9 cellular contexts compared by ENCODE assay signal in genomic region chr12:124240493-124240892, GRCh38. TPM values are rescaled to one million over a fixed set of nuclear protein-coding genes. Genes with fewer than 3 reads are reported as not detected.
DNase-seq lines count a peak whose midpoint lies in the region; ATAC-seq and TF ChIP-seq lines count a peak whose summit lies in the region.
"Had no signal": no experiment of that assay in that cellular context is flagged by ENCODE, and none has a peak within 500 bp of the region (broad histone marks: within the 10 kb centered on the region; RNA-seq: fewer than 3 reads in every experiment).

No MANE protein-coding gene starts in this region.

- POLR2A ChIA-PET in HEK293T (lab: Yijun Ruan, JAX) = no interaction called here

- intact Hi-C loops in left ventricle myocardium inferior (cut with micrococcal nuclease) = no loop called here

- peaks cover 18% of the 10 kb centered on the region for H3K9me3 ChIP-seq in left ventricle myocardium inferior (replicated peaks)

- H3K36me3 ChIP-seq in left ventricle myocardium inferior = no peaks in the 10 kb centered on the region

- TF ChIP-seq CTCF in left ventricle myocardium inferior (IDR thresholded peaks at IDR 0.05; ENCODE audit: borderline replicate concordance) = no peak

- DNase-seq in DMS 273 (lab: John Stamatoyannopoulos, UW; ENCODE audit: unreplicated experiment) (peak; percentile 42), DMS 273 treated with DMSO at 0.1 percent for 48 hours (lab: John Stamatoyannopoulos, UW) (no peak), HEK293T (ENCODE audit: extremely low spot score) (peak; percentile 48), iris pigment epithelial cell (ENCODE audit: low read depth) (peak; percentile 39), NCI-H128 (lab: John Stamatoyannopoulos, UW; ENCODE audit: unreplicated experiment) (no peak), NCI-H774 (lab: John Stamatoyannopoulos, UW) (no peak), left ventricle myocardium inferior (no peak)

- no peaks in the 10 kb centered on the region for H3K4me1 ChIP-seq in left ventricle myocardium inferior

- ATAC-seq in SK-N-SH treated with all-trans-retinoic acid at 6 μM for 48 hours = peak; percentile 36; the same call in 1 of the 3 replicates

- CTCF ChIA-PET in HEK293T (lab: Yijun Ruan, JAX) = no interaction called here

- H3K27ac ChIP-seq in left ventricle myocardium inferior (replicated peaks) = no peak overlapping the region
- H3K27ac ChIP-seq: 22Rv1 had no signal

- peaks cover 40% of the 10 kb centered on the region for H3K27me3 ChIP-seq in left ventricle myocardium inferior (ENCODE audit: low read depth)

- H3K4me3 ChIP-seq in left ventricle myocardium inferior = no peak overlapping the region

TF ChIP-seq in HEK293T, 16 proteins besides CTCF, POLR2A, EP300 and RAD21:
- TF ChIP-seq ARNT (IDR thresholded peaks at IDR 0.05) = no peak
- no peak for TF ChIP-seq FOXA1 (IDR thresholded peaks at IDR 0.05)
- no peak for TF ChIP-seq ELF4 (IDR thresholded peaks at IDR 0.05)
- TF ChIP-seq ZNF384 (IDR thresholded peaks at IDR 0.05) = no peak
- TF ChIP-seq SUZ12 (IDR thresholded peaks at IDR 0.05) = no peak
- no peak for TF ChIP-seq TARDBP (IDR thresholded peaks at IDR 0.05)
- no peak for TF ChIP-seq NFRKB (IDR thresholded peaks at IDR 0.05)
- TF ChIP-seq CTBP1 (IDR thresholded peaks at IDR 0.05; ENCODE audit: borderline replicate concordance) = no peak
- TF ChIP-seq LEF1 (IDR thresholded peaks at IDR 0.05; ENCODE audit: borderline replicate concordance) = no peak
- TF ChIP-seq FOXK2 (IDR thresholded peaks at IDR 0.05) = no peak

TF ChIP-seq in SK-N-SH treated with all-trans-retinoic acid at 6 μM for 48 hours, 23 proteins besides CTCF, POLR2A, EP300 and RAD21:
- no peak for TF ChIP-seq ZFP30 (CRISPR knock-in tag; IDR thresholded peaks at IDR 0.05)
- no peak for TF ChIP-seq ZC3H10 (CRISPR knock-in tag; IDR thresholded peaks at IDR 0.05)
- TF ChIP-seq RARB (CRISPR knock-in tag; IDR thresholded peaks at IDR 0.05) = no peak
- TF ChIP-seq POU6F1 (CRISPR knock-in tag; IDR thresholded peaks at IDR 0.05; ENCODE audit: borderline replicate concordance, low read depth) = no peak
- no peak for TF ChIP-seq PPARA (CRISPR knock-in tag; IDR thresholded peaks at IDR 0.05; ENCODE audit: borderline replicate concordance)
- TF ChIP-seq TCF4 (CRISPR knock-in tag; IDR thresholded peaks at IDR 0.05; ENCODE audit: borderline replicate concordance) = no peak
- no peak for TF ChIP-seq ZNF70 (CRISPR knock-in tag; IDR thresholded peaks at IDR 0.05)

RNA-seq across cellular contexts. Expression of gene RFLNA, which starts 54.4 kb away (rescaled TPM):
- total RNA-seq in left ventricle myocardium inferior = 0.27 TPM

Comparison
In these comparisons a context has a peak if more than half of its experiments do, and no peak if none do; other contexts are left out.
1. DNase-seq: peak in DMS 273 (single experiment), HEK293T (single experiment) and iris pigment epithelial cell (single experiment); none in DMS 273 treated with DMSO at 0.1 percent for 48 hours (single experiment), NCI-H128 (single experiment), NCI-H774 (single experiment) and left ventricle myocardium inferior (single experiment).